In the genomic region with DNA sequence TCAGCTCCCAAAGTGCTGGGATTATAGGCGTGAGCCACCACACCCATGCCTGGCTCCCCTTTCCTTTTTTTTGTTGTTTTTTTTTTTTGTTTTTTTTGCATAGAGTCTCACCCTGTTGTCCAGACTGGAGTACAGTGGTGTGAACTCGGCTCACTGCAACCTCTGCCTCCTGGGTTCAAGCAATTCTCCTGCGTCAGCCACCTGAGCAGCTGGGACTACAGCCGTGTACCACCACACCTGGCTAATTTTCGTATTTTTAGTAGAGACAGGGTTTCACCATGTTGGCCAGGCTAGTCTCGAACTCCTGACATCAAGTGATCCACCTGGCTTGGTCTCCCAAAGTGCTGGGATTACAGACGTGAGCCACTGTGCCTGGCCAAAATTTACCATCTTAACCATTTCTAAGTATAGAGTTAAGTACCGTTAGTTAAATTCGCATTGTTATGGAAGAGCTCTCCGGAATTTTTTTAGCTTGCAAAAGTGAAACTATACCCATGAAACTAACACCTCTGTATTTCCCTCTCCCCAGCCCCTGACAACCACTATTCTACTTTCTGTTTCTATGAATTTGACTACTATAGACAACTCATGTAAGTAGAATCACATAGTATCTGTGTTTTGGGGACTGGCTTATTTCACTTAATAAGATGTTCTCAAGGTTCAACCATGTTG, we compare ENCODE assay signal across 1 cellular context.
TF ChIP-seq lines count a peak whose summit lies in the region.

No MANE protein-coding gene starts in this region.

TF ChIP-seq in GM23338, 12 proteins besides CTCF, POLR2A, EP300 and RAD21 (continued from another document):
- TF ChIP-seq, protein P1, sequence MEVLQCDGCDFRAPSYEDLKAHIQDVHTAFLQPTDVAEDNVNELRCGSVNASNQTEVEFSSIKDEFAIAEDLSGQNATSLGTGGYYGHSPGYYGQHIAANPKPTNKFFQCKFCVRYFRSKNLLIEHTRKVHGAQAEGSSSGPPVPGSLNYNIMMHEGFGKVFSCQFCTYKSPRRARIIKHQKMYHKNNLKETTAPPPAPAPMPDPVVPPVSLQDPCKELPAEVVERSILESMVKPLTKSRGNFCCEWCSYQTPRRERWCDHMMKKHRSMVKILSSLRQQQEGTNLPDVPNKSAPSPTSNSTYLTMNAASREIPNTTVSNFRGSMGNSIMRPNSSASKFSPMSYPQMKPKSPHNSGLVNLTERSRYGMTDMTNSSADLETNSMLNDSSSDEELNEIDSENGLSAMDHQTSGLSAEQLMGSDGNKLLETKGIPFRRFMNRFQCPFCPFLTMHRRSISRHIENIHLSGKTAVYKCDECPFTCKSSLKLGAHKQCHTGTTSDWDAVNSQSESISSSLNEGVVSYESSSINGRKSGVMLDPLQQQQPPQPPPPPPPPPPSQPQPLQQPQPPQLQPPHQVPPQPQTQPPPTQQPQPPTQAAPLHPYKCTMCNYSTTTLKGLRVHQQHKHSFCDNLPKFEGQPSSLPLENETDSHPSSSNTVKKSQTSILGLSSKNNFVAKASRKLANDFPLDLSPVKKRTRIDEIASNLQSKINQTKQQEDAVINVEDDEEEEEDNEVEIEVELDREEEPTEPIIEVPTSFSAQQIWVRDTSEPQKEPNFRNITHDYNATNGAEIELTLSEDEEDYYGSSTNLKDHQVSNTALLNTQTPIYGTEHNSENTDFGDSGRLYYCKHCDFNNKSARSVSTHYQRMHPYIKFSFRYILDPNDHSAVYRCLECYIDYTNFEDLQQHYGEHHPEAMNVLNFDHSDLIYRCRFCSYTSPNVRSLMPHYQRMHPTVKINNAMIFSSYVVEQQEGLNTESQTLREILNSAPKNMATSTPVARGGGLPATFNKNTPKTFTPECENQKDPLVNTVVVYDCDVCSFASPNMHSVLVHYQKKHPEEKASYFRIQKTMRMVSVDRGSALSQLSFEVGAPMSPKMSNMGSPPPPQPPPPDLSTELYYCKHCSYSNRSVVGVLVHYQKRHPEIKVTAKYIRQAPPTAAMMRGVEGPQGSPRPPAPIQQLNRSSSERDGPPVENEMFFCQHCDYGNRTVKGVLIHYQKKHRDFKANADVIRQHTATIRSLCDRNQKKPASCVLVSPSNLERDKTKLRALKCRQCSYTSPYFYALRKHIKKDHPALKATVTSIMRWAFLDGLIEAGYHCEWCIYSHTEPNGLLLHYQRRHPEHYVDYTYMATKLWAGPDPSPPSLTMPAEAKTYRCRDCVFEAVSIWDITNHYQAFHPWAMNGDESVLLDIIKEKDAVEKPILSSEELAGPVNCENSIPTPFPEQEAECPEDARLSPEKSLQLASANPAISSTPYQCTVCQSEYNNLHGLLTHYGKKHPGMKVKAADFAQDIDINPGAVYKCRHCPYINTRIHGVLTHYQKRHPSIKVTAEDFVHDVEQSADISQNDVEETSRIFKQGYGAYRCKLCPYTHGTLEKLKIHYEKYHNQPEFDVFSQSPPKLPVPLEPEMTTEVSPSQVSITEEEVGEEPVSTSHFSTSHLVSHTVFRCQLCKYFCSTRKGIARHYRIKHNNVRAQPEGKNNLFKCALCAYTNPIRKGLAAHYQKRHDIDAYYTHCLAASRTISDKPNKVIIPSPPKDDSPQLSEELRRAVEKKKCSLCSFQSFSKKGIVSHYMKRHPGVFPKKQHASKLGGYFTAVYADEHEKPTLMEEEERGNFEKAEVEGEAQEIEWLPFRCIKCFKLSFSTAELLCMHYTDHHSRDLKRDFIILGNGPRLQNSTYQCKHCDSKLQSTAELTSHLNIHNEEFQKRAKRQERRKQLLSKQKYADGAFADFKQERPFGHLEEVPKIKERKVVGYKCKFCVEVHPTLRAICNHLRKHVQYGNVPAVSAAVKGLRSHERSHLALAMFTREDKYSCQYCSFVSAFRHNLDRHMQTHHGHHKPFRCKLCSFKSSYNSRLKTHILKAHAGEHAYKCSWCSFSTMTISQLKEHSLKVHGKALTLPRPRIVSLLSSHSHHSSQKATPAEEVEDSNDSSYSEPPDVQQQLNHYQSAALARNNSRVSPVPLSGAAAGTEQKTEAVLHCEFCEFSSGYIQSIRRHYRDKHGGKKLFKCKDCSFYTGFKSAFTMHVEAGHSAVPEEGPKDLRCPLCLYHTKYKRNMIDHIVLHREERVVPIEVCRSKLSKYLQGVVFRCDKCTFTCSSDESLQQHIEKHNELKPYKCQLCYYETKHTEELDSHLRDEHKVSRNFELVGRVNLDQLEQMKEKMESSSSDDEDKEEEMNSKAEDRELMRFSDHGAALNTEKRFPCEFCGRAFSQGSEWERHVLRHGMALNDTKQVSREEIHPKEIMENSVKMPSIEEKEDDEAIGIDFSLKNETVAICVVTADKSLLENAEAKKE (CRISPR knock-in tag; IDR thresholded peaks at IDR 0.05): no peak
- TF ChIP-seq ZNF331 (CRISPR knock-in tag; IDR thresholded peaks at IDR 0.05; ENCODE audit: low read depth) (no peak), STAT1 (IDR thresholded peaks at IDR 0.05; ENCODE audit: unreplicated experiment) (no peak), EZH2phosphoT487 (IDR thresholded peaks at IDR 0.05; ENCODE audit: unreplicated experiment) (no peak)
